In genomic region chr1:56435434-56436337, GRCh38 we compare ENCODE assay signal across 2 cellular contexts.
TF ChIP-seq lines count a peak whose summit lies in the region.

No MANE protein-coding gene starts in this region.

TF ChIP-seq in HepG2, 621 proteins besides CTCF, POLR2A, EP300 and RAD21:
- no peak for TF ChIP-seq ZNF343 (CRISPR knock-in tag; IDR thresholded peaks at IDR 0.05)
- TF ChIP-seq ZNF629 (CRISPR knock-in tag; conservative IDR thresholded peaks at IDR 0.05) = peak; percentile 68
- no peak for TF ChIP-seq ZZZ3 (CRISPR knock-in tag; IDR thresholded peaks at IDR 0.05; ENCODE audit: borderline replicate concordance)
- no peak for TF ChIP-seq ZNF800 (CRISPR knock-in tag; IDR thresholded peaks at IDR 0.05)
- peak; percentile 48; the same call in 1 of the 2 replicates for TF ChIP-seq ZSCAN25 (CRISPR knock-in tag; IDR thresholded peaks at IDR 0.05)
- peak; percentile 9; the same call in 1 of the 2 replicates for TF ChIP-seq KDM1A (CRISPR knock-in tag; IDR thresholded peaks at IDR 0.05)
- TF ChIP-seq ZNF687 (CRISPR knock-in tag; IDR thresholded peaks at IDR 0.05) = peak; percentile 37
- TF ChIP-seq ZNF263 (CRISPR knock-in tag; IDR thresholded peaks at IDR 0.05) = peak; percentile 27; the same call in 1 of the 2 replicates
- TF ChIP-seq NFYB (CRISPR knock-in tag; IDR thresholded peaks at IDR 0.05) = no peak
- peak; percentile 95 for TF ChIP-seq ZNF768 (CRISPR knock-in tag; IDR thresholded peaks at IDR 0.05)
- peak; percentile 86; the same call in 1 of the 2 replicates for TF ChIP-seq ZSCAN22 (CRISPR knock-in tag; IDR thresholded peaks at IDR 0.05)
- TF ChIP-seq CHD4 (IDR thresholded peaks at IDR 0.05; ENCODE audit: borderline replicate concordance, low read length) = peak; percentile 36; the same call in 1 of the 2 replicates
- peak; percentile 88 for TF ChIP-seq ZMYM3 (CRISPR knock-in tag; IDR thresholded peaks at IDR 0.05)
- peak; percentile 58; the same call in 1 of the 2 replicates for TF ChIP-seq RCOR2 (CRISPR knock-in tag; IDR thresholded peaks at IDR 0.05)
- peak; percentile 53 for TF ChIP-seq CEBPG (CRISPR knock-in tag; IDR thresholded peaks at IDR 0.05)
- TF ChIP-seq U2AF1 (optimal IDR thresholded peaks at IDR 0.05; ENCODE audit: low read depth, low read length) = no peak
- TF ChIP-seq CEBPB (IDR thresholded peaks at IDR 0.05; ENCODE audit: borderline replicate concordance, low read depth, low read length) = peak; percentile 3; the same call in 1 of the 2 replicates
- TF ChIP-seq SOX13 (IDR thresholded peaks at IDR 0.05) = no peak
- TF ChIP-seq SOX13 (CRISPR knock-in tag; conservative IDR thresholded peaks at IDR 0.05 in 1 of 2, IDR thresholded peaks at IDR 0.05 in 1 of 2) = peak in 1 of 2 experiments; percentile 55; a peak in 2 of 4 replicates
- TF ChIP-seq ZBTB42 (CRISPR knock-in tag; IDR thresholded peaks at IDR 0.05) = no peak
- TF ChIP-seq BRD4 (CRISPR knock-in tag; IDR thresholded peaks at IDR 0.05) = no peak

TF ChIP-seq in H1, 55 proteins besides CTCF, POLR2A, EP300 and RAD21:
- no peak for TF ChIP-seq NRF1 (IDR thresholded peaks at IDR 0.05; ENCODE audit: low read depth, low read length)
- peak; percentile 61 for TF ChIP-seq POLR2AphosphoS5 (IDR thresholded peaks at IDR 0.05; ENCODE audit: low read depth, low read length)
- 0 out of 2 replicates have a peak, but pooled peaks have one; percentile 26 for TF ChIP-seq YY1 (IDR thresholded peaks at IDR 0.05; ENCODE audit: low read depth, low read length)
- TF ChIP-seq CHD7 (IDR thresholded peaks at IDR 0.05; ENCODE audit: insufficient replicate concordance, low read length) = no peak
- 0 out of 2 replicates have a peak, but pooled peaks have one; percentile 44 for TF ChIP-seq CEBPB (IDR thresholded peaks at IDR 0.05; ENCODE audit: low read depth, low read length)
- TF ChIP-seq PHF8 (conservative IDR thresholded peaks at IDR 0.05; ENCODE audit: low read depth, low read length) = no peak
- peak; percentile 68; the same call in 1 of the 2 replicates for TF ChIP-seq KDM1A (IDR thresholded peaks at IDR 0.05; ENCODE audit: borderline replicate concordance, low read length)
- TF ChIP-seq TAF7 (optimal IDR thresholded peaks at IDR 0.05; ENCODE audit: borderline replicate concordance, low read depth, low read length) = no peak
